Comparison of ENCODE assay signal across 10 cellular contexts in genomic region chr9:127767909-127768331, GRCh38. TPM values are rescaled to one million over a fixed set of nuclear protein-coding genes. Genes with fewer than 3 reads are reported as not detected.
DNase-seq lines count a peak whose midpoint lies in the region; ATAC-seq and TF ChIP-seq lines count a peak whose summit lies in the region.
"Had no signal": no experiment of that assay in that cellular context is flagged by ENCODE, and none has a peak within 500 bp of the region (broad histone marks: within the 10 kb centered on the region; RNA-seq: fewer than 3 reads in every experiment).

No MANE protein-coding gene starts in this region.

- peak overlapping the region; percentile 83 for H3K27ac Mint-ChIP-seq in stimulated activated naive CD8-positive, alpha-beta T cell treated with anti-CD3 and anti-CD28 coated beads, Interleukin-15, Interleukin-2, amounts not matched to agents 100 ng/mL and 50 ng/mL, for 24 hours
- H3K27ac Mint-ChIP-seq in effector memory CD8-positive, alpha-beta T cell = peak overlapping the region; percentile 95
- peak overlapping the region; percentile 95 to 99 for H3K27ac Mint-ChIP-seq in natural killer cell

- no peak for TF ChIP-seq CTCF in natural killer cell (IDR thresholded peaks at IDR 0.05)
- TF ChIP-seq CTCF in vagina (IDR thresholded peaks at IDR 0.05) = no peak

- H3K4me3 Mint-ChIP-seq in stimulated activated naive CD8-positive, alpha-beta T cell treated with anti-CD3 and anti-CD28 coated beads, Interleukin-15, Interleukin-2, amounts not matched to agents 100 ng/mL and 50 ng/mL, for 24 hours = no peak overlapping the region
- H3K4me3 Mint-ChIP-seq in effector memory CD8-positive, alpha-beta T cell = peak overlapping the region; percentile 88 to 91
- H3K4me3 Mint-ChIP-seq in natural killer cell = no peak overlapping the region

- H3K4me3 ChIP-seq in vagina = peak overlapping the region in 1 of 2 donors; percentile 8

- DNase-seq in stimulated activated naive CD8-positive, alpha-beta T cell treated with anti-CD3 and anti-CD28 coated beads, Interleukin-15, Interleukin-2, amounts not matched to agents 100 U/mL and 50 U/mL, for 24 hours = no peak
- no peak for DNase-seq in effector memory CD8-positive, alpha-beta T cell
- no peak for DNase-seq in natural killer cell
- DNase-seq in vagina (ENCODE audit: extremely low spot score in 2 of 2) = no peak
- no peak for DNase-seq in dedifferentiated amniotic fluid mesenchymal stem cell (ENCODE audit: extremely low spot score)
- no peak for DNase-seq in NCI-H1092 (lab: John Stamatoyannopoulos, UW)
- DNase-seq in GDM1 (lab: John Stamatoyannopoulos, UW) = no peak
- DNase-seq: effector CD8-positive, alpha-beta T cell; NCI-H446 had no signal

- peak overlapping the region; percentile 46 for H3K27ac ChIP-seq in vagina

- no peaks in the 10 kb centered on the region for H3K27me3 Mint-ChIP-seq in stimulated activated naive CD8-positive, alpha-beta T cell treated with anti-CD3 and anti-CD28 coated beads, Interleukin-15, Interleukin-2, amounts not matched to agents 100 ng/mL and 50 ng/mL, for 24 hours
- H3K27me3 Mint-ChIP-seq in effector memory CD8-positive, alpha-beta T cell = no peaks in the 10 kb centered on the region
- no peaks in the 10 kb centered on the region for H3K27me3 Mint-ChIP-seq in natural killer cell (ENCODE audit: low read depth in 2 of 2)

- no peak for ATAC-seq in stimulated activated naive CD8-positive, alpha-beta T cell treated with anti-CD3 and anti-CD28 coated beads, Interleukin-15, Interleukin-2, amounts not matched to agents 100 U/mL and 50 U/mL, for 24 hours
- ATAC-seq in effector memory CD8-positive, alpha-beta T cell (replicated peaks) = no peak
- ATAC-seq in natural killer cell = no peak

- H3K36me3 ChIP-seq in vagina = no peaks in the 10 kb centered on the region

- peaks cover 29% of the 10 kb centered on the region for H3K4me1 ChIP-seq in vagina

- no peak for TF ChIP-seq POLR2A in vagina (IDR thresholded peaks at IDR 0.05)

- intact Hi-C loops in natural killer cell (cut with micrococcal nuclease) (no loop called here), vagina (cut with DNase I) (no loop called here)

- H3K9me3 ChIP-seq in vagina = no peaks in the 10 kb centered on the region

- no peaks in the 10 kb centered on the region for H3K27me3 ChIP-seq in vagina

- peaks cover 79% of the 10 kb centered on the region for H3K4me1 Mint-ChIP-seq in stimulated activated naive CD8-positive, alpha-beta T cell treated with anti-CD3 and anti-CD28 coated beads, Interleukin-15, Interleukin-2, amounts not matched to agents 100 ng/mL and 50 ng/mL, for 24 hours (ENCODE audit: low read depth)
- peaks cover 68 to 76% of the 10 kb centered on the region in 2 donors for H3K4me1 Mint-ChIP-seq in effector memory CD8-positive, alpha-beta T cell (ENCODE audit: low read depth in 2 of 2)
- peaks cover 73 to 80% of the 10 kb centered on the region in 2 donors for H3K4me1 Mint-ChIP-seq in natural killer cell

- no peaks in the 10 kb centered on the region for H3K9me3 Mint-ChIP-seq in stimulated activated naive CD8-positive, alpha-beta T cell treated with anti-CD3 and anti-CD28 coated beads, Interleukin-15, Interleukin-2, amounts not matched to agents 100 ng/mL and 50 ng/mL, for 24 hours
- H3K9me3 Mint-ChIP-seq in effector memory CD8-positive, alpha-beta T cell = no peaks in the 10 kb centered on the region
- H3K9me3 Mint-ChIP-seq in natural killer cell = no peaks in the 10 kb centered on the region

- H3K36me3 Mint-ChIP-seq in stimulated activated naive CD8-positive, alpha-beta T cell treated with anti-CD3 and anti-CD28 coated beads, Interleukin-15, Interleukin-2, amounts not matched to agents 100 ng/mL and 50 ng/mL, for 24 hours (ENCODE audit: low read depth) = peaks cover 36% of the 10 kb centered on the region
- H3K36me3 Mint-ChIP-seq in effector memory CD8-positive, alpha-beta T cell (ENCODE audit: insufficient read depth) = peaks cover 53% of the 10 kb centered on the region
- H3K36me3 Mint-ChIP-seq in natural killer cell = no peaks in the 10 kb centered on the region

RNA-seq across cellular contexts. Expression of gene SH2D3C, which starts 10.5 kb away (rescaled TPM):
- 10 to 100 TPM; 42.8 to 86.8 (median 56.6) TPM for total RNA-seq in natural killer cell
- 19.6 TPM for total RNA-seq in vagina

RNA-seq across cellular contexts. Expression of gene CDK9, which starts 17.9 kb away (rescaled TPM):
- 100 to 1,000 TPM; 181 to 207 (median 188) TPM for total RNA-seq in natural killer cell
- 66.3 TPM for total RNA-seq in vagina

RNA-seq across cellular contexts. Expression of gene TOR2A, which starts 32.8 kb away (rescaled TPM):
- total RNA-seq in natural killer cell (10 to 100 TPM; 20.9 to 27.8 (median 23.7) TPM), vagina (12.3 TPM)

RNA-seq across cellular contexts. Expression of gene FPGS, which starts 34.8 kb away (rescaled TPM):
- total RNA-seq in natural killer cell (100 to 1,000 TPM in 2 of 3 donors, 10 to 100 TPM in 1; 99.1 to 108 (median 107) TPM), vagina (99.7 TPM)

RNA-seq across cellular contexts. Expression of gene TTC16, which starts 52.0 kb away (rescaled TPM):
- 10 to 100 TPM; 15.5 to 23.0 (median 21.5) TPM for total RNA-seq in natural killer cell
- 0.25 TPM for total RNA-seq in vagina

Comparison
In these comparisons a context has a peak if more than half of its experiments do, and no peak if none do; other contexts are left out.
1. H3K4me3 Mint-ChIP-seq: peak in effector memory CD8-positive, alpha-beta T cell (2 of 2); none in stimulated activated naive CD8-positive, alpha-beta T cell treated with anti-CD3 and anti-CD28 coated beads, Interleukin-15, Interleukin-2, amounts not matched to agents 100 ng/mL and 50 ng/mL, for 24 hours (single experiment) and natural killer cell (single experiment).
2. Peak in every context shown above with its lines, with median percentiles within 50 percentile points of each other: H3K27ac Mint-ChIP-seq.